ENCODE assay signal across 8 cellular contexts in genomic region chr11:63937713-63938480, GRCh38. TPM values are rescaled to one million over a fixed set of nuclear protein-coding genes. Genes with fewer than 3 reads are reported as not detected.
DNase-seq lines count a peak whose midpoint lies in the region; ATAC-seq, FAIRE-seq and TF ChIP-seq lines count a peak whose summit lies in the region.

No MANE protein-coding gene starts in this region.

- H3K56ac ChIP-seq in H1 (replicated peaks; ENCODE audit: insufficient read length, low read depth, low read length) = peak overlapping the region; percentile 89

- no peaks in the 10 kb centered on the region; the same call in 1 of the 2 replicates for H3K79me1 ChIP-seq in H1 (ENCODE audit: low read depth, low read length)

- peak; percentile 7 to 11 for ATAC-seq in activated T-cell treated with anti-CD3 and anti-CD28 coated beads, Interleukin-2, amount 50 U/mL, for 4 hours
- ATAC-seq in HG02885 (IDR thresholded peaks at IDR 0.05; ENCODE audit: poor library complexity, unreplicated experiment) (peak; percentile 14), HG02884 (IDR thresholded peaks at IDR 0.05; ENCODE audit: unreplicated experiment) (no peak)

- H3K27ac Mint-ChIP-seq in nephron = peak overlapping the region; percentile 69 to 90 (median 78)

- no peaks in the 10 kb centered on the region for H3K27me3 Mint-ChIP-seq in activated T-cell treated with anti-CD3 and anti-CD28 coated beads, Interleukin-2, amount 50 U/mL, for 4 hours (ENCODE audit: low read depth)
- H3K27me3 Mint-ChIP-seq in nephron (ENCODE audit: low read depth) = no peaks in the 10 kb centered on the region

- H3K23ac ChIP-seq in H1 (ENCODE audit: insufficient read length) = no peak overlapping the region

- H2BK12ac ChIP-seq in H1 (ENCODE audit: low read depth, low read length) = peak overlapping the region; percentile 68; the same call in 1 of the 2 replicates

- H3K4me1 Mint-ChIP-seq in activated T-cell treated with anti-CD3 and anti-CD28 coated beads, Interleukin-2, amount 50 U/mL, for 4 hours (ENCODE audit: low read depth) = peaks cover 20% of the 10 kb centered on the region
- H3K4me1 Mint-ChIP-seq in nephron = peaks cover 29% of the 10 kb centered on the region

- no peaks in the 10 kb centered on the region for H3K9me3 Mint-ChIP-seq in activated T-cell treated with anti-CD3 and anti-CD28 coated beads, Interleukin-2, amount 50 U/mL, for 4 hours
- no peaks in the 10 kb centered on the region for H3K9me3 Mint-ChIP-seq in nephron

- POLR2A ChIA-PET in H1 (lab: Charles Lee; ENCODE audit: partially characterized antibody) = interaction anchor here (0.6 to 11.5 kb wide), 4 partner anchors 12 to 80 kb away, joined by 3 to 173 read pairs (median 4); partner anchors contain the start of gene RCOR2

- H3K79me2 ChIP-seq in H1 (ENCODE audit: control insufficient read depth in 1 of 2, insufficient read depth in 2 of 2, low read length in 2 of 2) = peaks cover 4 to 34% of the 10 kb centered on the region in 2 experiments

- H3K9ac ChIP-seq in H1 (replicated peaks in 1 of 4; ENCODE audit: extremely low read depth in 1 of 4, low read depth in 3 of 4, low read length in 3 of 4) = peak overlapping the region in 2 of 4 experiments; percentile 4 to 15; a peak in 4 of 7 replicates

- TF ChIP-seq POLR2A in H1 (IDR thresholded peaks at IDR 0.05; ENCODE audit: control extremely low read depth in 1 of 2, low read depth in 2 of 2, low read length in 2 of 2) = no peak

- peak overlapping the region; percentile 72; the same call in 1 of the 2 replicates for H2BK15ac ChIP-seq in H1 (ENCODE audit: low read length)

- peaks cover 3% of the 10 kb centered on the region for H3K36me3 Mint-ChIP-seq in activated T-cell treated with anti-CD3 and anti-CD28 coated beads, Interleukin-2, amount 50 U/mL, for 4 hours (ENCODE audit: insufficient read depth)
- no peaks in the 10 kb centered on the region for H3K36me3 Mint-ChIP-seq in nephron (ENCODE audit: low read depth)

- H3K4me3 ChIP-seq in H1 (ENCODE audit: extremely low read depth in 1 of 4, insufficient read depth in 2 of 4, low read depth in 3 of 4, low read length in 4 of 4) = peak overlapping the region; percentile 51 to 99 (median 65)

- peak overlapping the region; percentile 80 to 94 for H3K4me2 ChIP-seq in H1 (ENCODE audit: insufficient read depth in 1 of 2, low read depth in 2 of 2, low read length in 2 of 2)

- no peaks in the 10 kb centered on the region for H3K27me3 ChIP-seq in H1 (replicated peaks in 1 of 4; ENCODE audit: control insufficient read depth in 3 of 4, extremely low read depth in 1 of 4, insufficient read depth in 3 of 4, low read length in 3 of 4)

- no peak for DNase-seq in activated T-cell treated with anti-CD3 and anti-CD28 coated beads, Interleukin-2, amount 50 U/mL, for 4 hours
- DNase-seq in activated T-cell treated with anti-CD3 and anti-CD28 coated beads for 4 hours (no peak), OCI-M1 (lab: John Stamatoyannopoulos, UW) (peak; percentile 53), H1 (ENCODE audit: low read depth in 1 of 2, low spot score in 2 of 2) (peak in 1 of 2 experiments; percentile 59), OCI-M2 (lab: John Stamatoyannopoulos, UW; ENCODE audit: unreplicated experiment) (no peak)

- peak overlapping the region; percentile 83 for H2AFZ ChIP-seq in H1 (ENCODE audit: low read length)

- no peak for FAIRE-seq in H1 (lab: Jason Lieb, UNC)

- H4K91ac ChIP-seq in H1 (replicated peaks; ENCODE audit: insufficient read length, low read length) = peak overlapping the region; percentile 66

- no peak overlapping the region for H4K8ac ChIP-seq in H1 (ENCODE audit: extremely low read depth, insufficient read depth, low read length)

- TF ChIP-seq EP300 in H1 (IDR thresholded peaks at IDR 0.05; ENCODE audit: borderline replicate concordance in 1 of 2, low read depth in 2 of 2, low read length in 2 of 2) = no peak

- H3K14ac ChIP-seq in H1 (ENCODE audit: insufficient read length) = no peak overlapping the region

- H3K9me3 ChIP-seq in H1 (ENCODE audit: insufficient read depth in 2 of 2, low read depth in 1 of 2, low read length in 1 of 2) = no peaks in the 10 kb centered on the region

- H3K4me1 ChIP-seq in H1 (replicated peaks in 1 of 4; ENCODE audit: control insufficient read depth in 3 of 4, insufficient read depth in 4 of 4, low read length in 3 of 4) = no peaks in the 10 kb centered on the region; a peak in 1 of 7 replicates

- CTCF ChIA-PET in H1 (lab: Charles Lee; ENCODE audit: partially characterized antibody) = interaction anchor here (0.8 to 7.1 kb wide), 5 partner anchors 16 to 196 kb away, joined by 3 to 129 read pairs (median 4); partner anchors contain the start of gene RCOR2

- H2BK120ac ChIP-seq in H1 (replicated peaks; ENCODE audit: low read depth, low read length) = peak overlapping the region; percentile 90

- peaks cover 0 to 3% (median 2%) of the 10 kb centered on the region in 4 experiments; a peak in 4 of 8 replicates for H3K36me3 ChIP-seq in H1 (ENCODE audit: control insufficient read depth in 2 of 4, insufficient read depth in 4 of 4, low read length in 3 of 4)

- H2AK5ac ChIP-seq in H1 (ENCODE audit: low read depth, low read length) = no peak overlapping the region

- peaks cover under 1 to 5% of the 10 kb centered on the region in 2 experiments for H4K20me1 ChIP-seq in H1 (replicated peaks in 1 of 2; ENCODE audit: control insufficient read depth in 1 of 2, insufficient read depth in 2 of 2, low read length in 2 of 2)

- H3K27ac ChIP-seq in H1 (ENCODE audit: low read depth, low read length) = no peak overlapping the region

- peak overlapping the region; percentile 97 for H3K4ac ChIP-seq in H1 (replicated peaks; ENCODE audit: insufficient read length, low read depth, low read length)

- TF ChIP-seq CTCF in H1 (IDR thresholded peaks at IDR 0.05; ENCODE audit: control extremely low read depth in 1 of 3, insufficient read depth in 1 of 3, low read depth in 1 of 3, low read length in 3 of 3) (no peak), nephron (IDR thresholded peaks at IDR 0.05; ENCODE audit: unreplicated experiment in 3 of 3) (no peak)

- H3K4me3 Mint-ChIP-seq in activated T-cell treated with anti-CD3 and anti-CD28 coated beads, Interleukin-2, amount 50 U/mL, for 4 hours = peak overlapping the region; percentile 92
- H3K4me3 Mint-ChIP-seq in nephron = peak overlapping the region; percentile 86 to 95 (median 91)

- peak overlapping the region; percentile 71; the same call in 1 of the 2 replicates for H2BK5ac ChIP-seq in H1 (ENCODE audit: low read depth, low read length)

- no peak for TF ChIP-seq RAD21 in H1 (IDR thresholded peaks at IDR 0.05 in 1 of 2, conservative IDR thresholded peaks at IDR 0.05 in 1 of 2; ENCODE audit: low read depth in 2 of 2, low read length in 2 of 2)

- H3K23me2 ChIP-seq in H1 (ENCODE audit: low read depth, low read length) = peaks cover 12% of the 10 kb centered on the region

- H3K18ac ChIP-seq in H1 (ENCODE audit: extremely low read depth, low read length) = peak overlapping the region; percentile 66

- 25% methylated on average over 30 of the region's 30 CpGs; no CpG with 5 or more reads in 1 of the 2 experiments for WGBS in H1 (ENCODE audit: extremely low coverage in 1 of 2, insufficient coverage in 1 of 2, insufficient read length in 1 of 2, insufficient replicate concordance in 2 of 2, low coverage in 1 of 2, low lambda C conversion rate in 2 of 2, missing lambda C conversion rate in 1 of 2), 2 experiments

- peak overlapping the region; percentile 81 for H4K5ac ChIP-seq in H1 (ENCODE audit: insufficient read length, low read depth, low read length)

- H2BK20ac ChIP-seq in H1 (ENCODE audit: low read length) = 0 out of 2 replicates have a peak overlapping the region, but pooled peaks have one; percentile 61

RNA-seq across cellular contexts. Expression of gene NAA40, which starts 0.9 kb away (rescaled TPM):
- 10 to 100 TPM; 12.1 to 16.9 (median 14.1) TPM for total RNA-seq in activated T-cell treated with anti-CD3 and anti-CD28 coated beads, Interleukin-2, amount 50 U/mL, for 4 hours
- total RNA-seq in H1 (2021; fragmentation: NEBNext Ultra II Directional; extraction: Animal tissue kit (Norgen Biotek cat#: 25700)) = 31.1 and 34.1 TPM in 2 replicates
- polyA plus RNA-seq in H1 (2011; rRNA removed) = 20.0 and 23.7 TPM in 2 replicates
- polyA plus RNA-seq in H1 (2011; cell fraction: cytosol; rRNA removed) = 27.8 TPM
- polyA plus RNA-seq in H1 (2011; cell fraction: nucleus; rRNA removed) = 43.0 TPM
- polyA plus RNA-seq in H1 (2012, experiment 1 of 2) = 24.6 to 30.7 TPM (median 25.7 TPM) in 4 replicates
- polyA plus RNA-seq in H1 (2012, experiment 2 of 2) = 18.0 TPM
- 14.5 TPM for polyA plus RNA-seq in H1 (2013, experiment 1 of 2)
- 13.6 TPM for polyA plus RNA-seq in H1 (2013, experiment 2 of 2)
- polyA minus RNA-seq in H1 (2011; rRNA and poly(A)+ RNA removed) = 20.8 and 23.4 TPM in 2 replicates
- polyA minus RNA-seq in H1 (2011; cell fraction: cytosol; rRNA and poly(A)+ RNA removed) = 10.6 TPM
- 20.5 TPM for polyA minus RNA-seq in H1 (2011; cell fraction: nucleus; rRNA and poly(A)+ RNA removed)

RNA-seq across cellular contexts. Expression of gene RCOR2, which starts 20.9 kb away (rescaled TPM):
- under 1 TPM in 2 of 3 donors, not detected in 1; 0.13 to 0.27 TPM for total RNA-seq in activated T-cell treated with anti-CD3 and anti-CD28 coated beads, Interleukin-2, amount 50 U/mL, for 4 hours
- 78.0 and 80.1 TPM in 2 replicates for total RNA-seq in H1 (2021; fragmentation: NEBNext Ultra II Directional; extraction: Animal tissue kit (Norgen Biotek cat#: 25700))
- 54.6 and 75.9 TPM in 2 replicates for polyA plus RNA-seq in H1 (2011; rRNA removed)
- polyA plus RNA-seq in H1 (2011; cell fraction: cytosol; rRNA removed) = 67.2 TPM
- 110 TPM for polyA plus RNA-seq in H1 (2011; cell fraction: nucleus; rRNA removed)
- 55.1 to 84.2 TPM (median 78.1 TPM) in 4 replicates for polyA plus RNA-seq in H1 (2012, experiment 1 of 2)
- 64.1 TPM for polyA plus RNA-seq in H1 (2012, experiment 2 of 2)
- polyA plus RNA-seq in H1 (2013, experiment 1 of 2) = 47.1 TPM
- polyA plus RNA-seq in H1 (2013, experiment 2 of 2) = 41.5 TPM
- 54.5 and 69.3 TPM in 2 replicates for polyA minus RNA-seq in H1 (2011; rRNA and poly(A)+ RNA removed)
- 50.3 TPM for polyA minus RNA-seq in H1 (2011; cell fraction: cytosol; rRNA and poly(A)+ RNA removed)
- polyA minus RNA-seq in H1 (2011; cell fraction: nucleus; rRNA and poly(A)+ RNA removed) = 42.1 TPM

RNA-seq across cellular contexts. Expression of gene COX8A, which starts 36.5 kb away (rescaled TPM):
- 100 to 1,000 TPM; 315 to 320 (median 319) TPM for total RNA-seq in activated T-cell treated with anti-CD3 and anti-CD28 coated beads, Interleukin-2, amount 50 U/mL, for 4 hours
- 365 and 413 TPM in 2 replicates for total RNA-seq in H1 (2021; fragmentation: NEBNext Ultra II Directional; extraction: Animal tissue kit (Norgen Biotek cat#: 25700))
- 1,720 and 2,058 TPM in 2 replicates for polyA plus RNA-seq in H1 (2011; rRNA removed)
- polyA plus RNA-seq in H1 (2011; cell fraction: cytosol; rRNA removed) = 801 TPM
- polyA plus RNA-seq in H1 (2011; cell fraction: nucleus; rRNA removed) = 895 TPM
- polyA plus RNA-seq in H1 (2012, experiment 1 of 2) = 439 to 800 TPM (median 741 TPM) in 4 replicates
- polyA plus RNA-seq in H1 (2012, experiment 2 of 2) = 1,693 TPM
- 891 TPM for polyA plus RNA-seq in H1 (2013, experiment 1 of 2)
- 816 TPM for polyA plus RNA-seq in H1 (2013, experiment 2 of 2)
- 145 and 160 TPM in 2 replicates for polyA minus RNA-seq in H1 (2011; rRNA and poly(A)+ RNA removed)
- polyA minus RNA-seq in H1 (2011; cell fraction: cytosol; rRNA and poly(A)+ RNA removed) = 241 TPM
- 152 TPM for polyA minus RNA-seq in H1 (2011; cell fraction: nucleus; rRNA and poly(A)+ RNA removed)

RNA-seq across cellular contexts. Expression of gene OTUB1, which starts 48.3 kb away (rescaled TPM):
- 100 to 1,000 TPM in 2 of 3 donors, 10 to 100 TPM in 1; 98.0 to 103 (median 101) TPM for total RNA-seq in activated T-cell treated with anti-CD3 and anti-CD28 coated beads, Interleukin-2, amount 50 U/mL, for 4 hours
- 110 and 112 TPM in 2 replicates for total RNA-seq in H1 (2021; fragmentation: NEBNext Ultra II Directional; extraction: Animal tissue kit (Norgen Biotek cat#: 25700))
- 274 and 348 TPM in 2 replicates for polyA plus RNA-seq in H1 (2011; rRNA removed)
- 214 TPM for polyA plus RNA-seq in H1 (2011; cell fraction: cytosol; rRNA removed)
- 408 TPM for polyA plus RNA-seq in H1 (2011; cell fraction: nucleus; rRNA removed)
- polyA plus RNA-seq in H1 (2012, experiment 1 of 2) = 116 to 162 TPM (median 150 TPM) in 4 replicates
- polyA plus RNA-seq in H1 (2012, experiment 2 of 2) = 177 TPM
- 88.3 TPM for polyA plus RNA-seq in H1 (2013, experiment 1 of 2)
- polyA plus RNA-seq in H1 (2013, experiment 2 of 2) = 81.7 TPM
- polyA minus RNA-seq in H1 (2011; rRNA and poly(A)+ RNA removed) = 105 and 113 TPM in 2 replicates
- 71.3 TPM for polyA minus RNA-seq in H1 (2011; cell fraction: cytosol; rRNA and poly(A)+ RNA removed)
- 57.0 TPM for polyA minus RNA-seq in H1 (2011; cell fraction: nucleus; rRNA and poly(A)+ RNA removed)

Comparison
In these comparisons a context has a peak if more than half of its experiments do, and no peak if none do; other contexts are left out.
1. RNA of gene RCOR2, which starts 20.9 kb away (total RNA-seq): 78.0 to 80.1 TPM in H1; 0.13 to 0.27 TPM in activated T-cell treated with anti-CD3 and anti-CD28 coated beads, Interleukin-2, amount 50 U/mL, for 4 hours; every median in the first group is over 10 times any median in the second.